In the genomic region with DNA sequence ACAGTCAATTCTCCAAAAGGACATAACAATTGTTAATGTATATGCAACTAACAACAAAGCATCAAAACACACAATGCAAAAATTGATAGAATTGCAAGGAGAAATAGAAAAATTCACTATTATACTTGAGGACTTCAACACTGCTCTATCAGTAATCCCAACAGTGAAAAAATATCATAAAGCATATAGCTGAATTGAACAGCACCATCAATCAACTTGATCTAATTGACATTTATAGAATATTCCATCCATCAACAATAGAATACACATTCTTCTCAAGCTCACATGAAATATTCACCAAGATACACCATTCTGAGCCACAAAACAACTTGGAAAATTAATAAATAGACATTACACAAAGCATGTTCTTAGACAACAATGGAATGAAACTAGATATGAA, we compare ENCODE assay signal across 1 cellular context.
TF ChIP-seq lines count a peak whose summit lies in the region.

No MANE protein-coding gene starts in this region.

TF ChIP-seq in HEK293, 187 proteins besides CTCF, POLR2A, EP300 and RAD21 (continued from another document):
- TF ChIP-seq PRDM2 (tag by site-specific recombination; IDR thresholded peaks at IDR 0.05; ENCODE audit: borderline replicate concordance) = no peak
- TF ChIP-seq ZNF23 (tag by site-specific recombination; IDR thresholded peaks at IDR 0.05; ENCODE audit: borderline replicate concordance) = no peak
- no peak for TF ChIP-seq ZNF544 (tag by site-specific recombination; IDR thresholded peaks at IDR 0.05)
- no peak for TF ChIP-seq INSM2 (tag by site-specific recombination; IDR thresholded peaks at IDR 0.05)
- no peak for TF ChIP-seq FEZF1 (tag by site-specific recombination; IDR thresholded peaks at IDR 0.05)
- no peak for TF ChIP-seq ZNF514 (tag by site-specific recombination; IDR thresholded peaks at IDR 0.05)
